ENCODE assay signal across 8 cellular contexts in the genomic region with DNA sequence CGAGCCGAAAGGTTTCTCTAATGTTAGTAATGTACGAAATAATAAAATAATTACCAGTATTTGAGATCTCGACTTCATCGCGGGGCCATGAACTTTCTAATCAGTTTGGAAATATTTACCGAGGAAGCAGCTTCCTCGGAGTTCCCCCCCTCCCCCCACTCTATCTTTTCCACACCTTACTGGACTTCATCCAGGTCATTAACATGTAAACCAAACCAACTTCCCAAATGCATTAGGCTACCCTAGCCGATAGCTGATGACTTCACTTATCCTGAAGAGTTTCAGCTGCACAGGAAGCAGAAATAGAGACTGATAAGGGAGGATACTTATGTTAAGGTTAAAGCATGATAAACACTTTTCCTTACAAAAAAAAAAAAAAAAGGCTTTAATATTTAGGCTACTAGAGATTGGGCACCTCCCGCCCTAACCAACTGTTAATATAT. TPM values are rescaled to one million over a fixed set of nuclear protein-coding genes. Genes with fewer than 3 reads are reported as not detected.
A peak's percentile ranks its signal among the peaks of the same experiment; 100 is the strongest.
DNase-seq lines count a peak whose midpoint lies in the region; ATAC-seq and TF ChIP-seq lines count a peak whose summit lies in the region.

No MANE protein-coding gene starts in this region.

- no peak for TF ChIP-seq CTCF in SU-DHL-6 (IDR thresholded peaks at IDR 0.05; ENCODE audit: insufficient read depth, low read length, poor library complexity, severe bottlenecking)
- no peak for TF ChIP-seq CTCF in fibroblast of the aortic adventitia (IDR thresholded peaks at IDR 0.05; ENCODE audit: insufficient read depth, low read length)

- peaks cover 4% of the 10 kb centered on the region; the same call in 1 of the 2 replicates for H3F3A ChIP-seq in SU-DHL-6 (ENCODE audit: insufficient read depth)

- no peaks in the 10 kb centered on the region for H3K36me3 ChIP-seq in SU-DHL-6 (ENCODE audit: low read length)

- H3K4me2 ChIP-seq in SU-DHL-6 (ENCODE audit: low read depth, low read length, poor library complexity, severe bottlenecking) = peak overlapping the region; percentile 83

- H3K4me3 ChIP-seq in SU-DHL-6 (ENCODE audit: insufficient read depth, low read length, poor library complexity, severe bottlenecking) (peak overlapping the region; percentile 61), fibroblast of the aortic adventitia (ENCODE audit: low read depth, low read length) (peak overlapping the region; percentile 74), skeletal muscle cell (ENCODE audit: low read depth, low read length) (peak overlapping the region; percentile 70)

- H3K27ac ChIP-seq in SU-DHL-6 (ENCODE audit: low read depth, low read length) = no peak overlapping the region

- no peak for ATAC-seq in GM19035 (IDR thresholded peaks at IDR 0.05; ENCODE audit: unreplicated experiment)
- no peak for ATAC-seq in HG03135 (IDR thresholded peaks at IDR 0.05; ENCODE audit: unreplicated experiment)

- no peak overlapping the region for H3K9ac ChIP-seq in SU-DHL-6 (ENCODE audit: low read length)

- H3K79me2 ChIP-seq in SU-DHL-6 (ENCODE audit: insufficient read depth, low read length) = no peaks in the 10 kb centered on the region

- no peaks in the 10 kb centered on the region for H3K9me3 ChIP-seq in SU-DHL-6 (ENCODE audit: insufficient read depth, low read length)

- H3K27me3 ChIP-seq in SU-DHL-6 (ENCODE audit: low read length) = no peaks in the 10 kb centered on the region

- H3K9me2 ChIP-seq in SU-DHL-6 (replicated peaks; ENCODE audit: insufficient read depth, low read length) = no peaks in the 10 kb centered on the region

- H2AFZ ChIP-seq in SU-DHL-6 (ENCODE audit: low read depth, low read length, severe bottlenecking) = no peak overlapping the region

- DNase-seq in DMS53 (lab: John Stamatoyannopoulos, UW) (peak; percentile 39), DMS53 treated with DMSO at 0.1 percent for 48 hours (lab: John Stamatoyannopoulos, UW; ENCODE audit: unreplicated experiment) (no peak), fibroblast of the aortic adventitia (ENCODE audit: low read depth) (peak; percentile 44), skeletal muscle cell (ENCODE audit: low read depth) (no peak), EL (no peak)

- no peaks in the 10 kb centered on the region for H4K20me1 ChIP-seq in SU-DHL-6 (ENCODE audit: low read depth, low read length)

RNA-seq across cellular contexts. Expression of a gene that starts 1.5 kb away (rescaled TPM):
- total RNA-seq in fibroblast of the aortic adventitia (ENCODE audit: low replicate concordance) = 23.5 and 38.6 TPM in 2 replicates

Comparison
In these comparisons a context has a peak if more than half of its experiments do, and no peak if none do; other contexts are left out.
1. DNase-seq: peak in DMS53 (single experiment) and fibroblast of the aortic adventitia (single experiment); none in DMS53 treated with DMSO at 0.1 percent for 48 hours (single experiment), skeletal muscle cell (single experiment) and EL (single experiment).
2. Peak in every context shown above with its lines, with median percentiles within 50 percentile points of each other: H3K4me3 ChIP-seq.